ENCODE assay signal across 13 cellular contexts in genomic region chrX:56782791-56783449, GRCh38. TPM values are rescaled to one million over a fixed set of nuclear protein-coding genes. Genes with fewer than 3 reads are reported as not detected.
A peak's percentile ranks its signal among the peaks of the same experiment; 100 is the strongest.
DNase-seq lines count a peak whose midpoint lies in the region; ATAC-seq and TF ChIP-seq lines count a peak whose summit lies in the region.
"Had no signal": no experiment of that assay in that cellular context is flagged by ENCODE, and none has a peak within 500 bp of the region (broad histone marks: within the 10 kb centered on the region; RNA-seq: fewer than 3 reads in every experiment).

No MANE protein-coding gene starts in this region.

- peak overlapping the region; percentile 67 for H3K27ac Mint-ChIP-seq in central memory CD8-positive, alpha-beta T cell (ENCODE audit: low read depth)
- H3K27ac Mint-ChIP-seq in nephron (peak overlapping the region; percentile 98 to 100 (median 100)), Calu3 (ENCODE audit: unreplicated experiment) (no peak overlapping the region)

- CTCF ChIA-PET in Calu3 (lab: Charles Lee), result no interaction called here

- H3K27me3 Mint-ChIP-seq in central memory CD8-positive, alpha-beta T cell, result no peaks in the 10 kb centered on the region
- H3K27me3 Mint-ChIP-seq in nephron (ENCODE audit: low read depth) (no peaks in the 10 kb centered on the region), Calu3 (ENCODE audit: unreplicated experiment) (no peaks in the 10 kb centered on the region)
- H3K27me3 Mint-ChIP-seq: activated CD8-positive, alpha-beta memory T cell treated with anti-CD3 and anti-CD28 coated beads, Interleukin-2, amount 10 ng/mL, durations not matched to agents 7 days and 5 days had no signal

- TF ChIP-seq CTCF in AG09309 (IDR thresholded peaks at IDR 0.05; ENCODE audit: control insufficient read depth, insufficient read depth, low read depth, low read length, missing control alignments) (no peak), HL-60 (IDR thresholded peaks at IDR 0.05; ENCODE audit: insufficient read depth, low read length) (no peak), nephron (IDR thresholded peaks at IDR 0.05; ENCODE audit: unreplicated experiment in 3 of 3) (no peak), Calu3 (IDR thresholded peaks at IDR 0.05; ENCODE audit: unreplicated experiment) (no peak)

- no peaks in the 10 kb centered on the region for H3K27me3 ChIP-seq in HL-60 (ENCODE audit: insufficient read depth, poor library complexity, severe bottlenecking)
- H3K27me3 ChIP-seq: foreskin keratinocyte had no signal

- no peaks in the 10 kb centered on the region for H3K9me3 Mint-ChIP-seq in central memory CD8-positive, alpha-beta T cell
- H3K9me3 Mint-ChIP-seq in nephron (peaks cover 40% of the 10 kb centered on the region), Calu3 (ENCODE audit: low read depth, unreplicated experiment) (no peaks in the 10 kb centered on the region)
- H3K9me3 Mint-ChIP-seq: HFFc6 had no signal

- no TSS peak for BruUV-seq in Calu3 (replicated peaks; lab: Mats Ljungman, UMichigan)

- H3K36me3 Mint-ChIP-seq in central memory CD8-positive, alpha-beta T cell (ENCODE audit: insufficient read depth), result peaks cover 6% of the 10 kb centered on the region
- H3K36me3 Mint-ChIP-seq in nephron (ENCODE audit: low read depth), result peaks cover 60% of the 10 kb centered on the region
- H3K36me3 Mint-ChIP-seq in Calu3 (ENCODE audit: insufficient read depth, unreplicated experiment), result peaks cover 4% of the 10 kb centered on the region

- H3K4me3 Mint-ChIP-seq in central memory CD8-positive, alpha-beta T cell, result no peak overlapping the region
- H3K4me3 Mint-ChIP-seq in nephron (peak overlapping the region; percentile 65 to 81 (median 73)), Calu3 (ENCODE audit: low read depth, unreplicated experiment) (no peak overlapping the region)
- H3K4me3 Mint-ChIP-seq: activated CD8-positive, alpha-beta memory T cell treated with anti-CD3 and anti-CD28 coated beads, Interleukin-2, amount 10 ng/mL, durations not matched to agents 7 days and 5 days; HFFc6 had no signal

- ATAC-seq in central memory CD8-positive, alpha-beta T cell (replicated peaks; ENCODE audit: extremely low read depth, poor library complexity, severe bottlenecking), result no peak
- ATAC-seq: activated CD8-positive, alpha-beta memory T cell treated with anti-CD3 and anti-CD28 coated beads, Interleukin-2, amount 10 ng/mL, durations not matched to agents 7 days and 5 days; foreskin keratinocyte had no signal

- intact Hi-C loops in Calu3 (cut with micrococcal nuclease; ENCODE audit: unreplicated experiment), result no loop called here

- H3K4me3 ChIP-seq in AG09309 (ENCODE audit: control insufficient read depth, low read depth, low read length) (peak overlapping the region; percentile 38), HL-60 (replicated peaks; ENCODE audit: insufficient read depth, low read length) (no peak overlapping the region)

- H3K4me1 Mint-ChIP-seq in central memory CD8-positive, alpha-beta T cell, result peaks cover 28% of the 10 kb centered on the region
- H3K4me1 Mint-ChIP-seq in nephron (peaks cover 10% of the 10 kb centered on the region), Calu3 (ENCODE audit: low read depth, unreplicated experiment) (no peaks in the 10 kb centered on the region)

- no peak for DNase-seq in AG09309 (ENCODE audit: low read depth)
- no peak for DNase-seq in HL-60 (ENCODE audit: low read depth in 1 of 2, low spot score in 1 of 2)
- no peak for DNase-seq in central memory CD8-positive, alpha-beta T cell (ENCODE audit: low spot score in 2 of 2)
- no peak for DNase-seq in Ammon's horn (ENCODE audit: low spot score)
- no peak for DNase-seq in LoVo (ENCODE audit: low spot score)
- DNase-seq in Calu3, result no peak
- no peak for DNase-seq in SW480 (ENCODE audit: low spot score)
- DNase-seq: activated CD8-positive, alpha-beta memory T cell treated with anti-CD3 and anti-CD28 coated beads, Interleukin-2, amount 10 ng/mL, durations not matched to agents 7 days and 5 days; foreskin keratinocyte; HFFc6; NCI-H1048 had no signal

- peak overlapping the region; percentile 86 for H3K27ac ChIP-seq in HL-60 (replicated peaks)
- H3K27ac ChIP-seq: C4-2B, foreskin keratinocyte had no signal

RNA-seq across cellular contexts. Expression of gene NBDY, which starts 53.9 kb away (rescaled TPM):
- total RNA-seq in Calu3 (2022), result 57.1 and 65.0 TPM in 2 replicates

Comparison
In these comparisons a context has a peak if more than half of its experiments do, and no peak if none do; other contexts are left out.
1. H3K4me3 Mint-ChIP-seq: peak in nephron (3 of 3); none in central memory CD8-positive, alpha-beta T cell (single experiment) and Calu3 (single experiment).